ENCODE assay signal across 19 cellular contexts in the genomic region with DNA sequence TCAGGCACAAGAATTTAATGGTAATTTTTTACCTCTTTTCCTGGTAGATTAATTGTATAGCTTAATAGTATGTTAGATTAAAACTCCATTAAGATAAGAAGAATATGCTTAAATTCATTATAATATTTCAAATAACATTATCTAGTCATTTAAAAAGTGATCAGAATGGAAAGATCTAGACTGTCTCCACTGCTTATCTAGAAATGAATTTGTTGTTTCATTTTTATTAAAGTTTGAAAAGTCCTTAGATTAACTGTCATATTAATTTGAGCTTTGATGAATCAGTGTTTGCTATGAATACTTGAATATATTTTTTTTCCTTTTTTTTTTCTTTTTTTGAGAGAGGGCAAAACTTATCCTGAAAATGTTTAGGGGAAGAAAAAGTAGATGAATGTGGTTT.
DNase-seq lines count a peak whose midpoint lies in the region; ATAC-seq, FAIRE-seq and TF ChIP-seq lines count a peak whose summit lies in the region.
"Had no signal": no experiment of that assay in that cellular context is flagged by ENCODE, and none has a peak within 500 bp of the region (broad histone marks: within the 10 kb centered on the region; RNA-seq: fewer than 3 reads in every experiment).

No MANE protein-coding gene starts in this region.

- H3K4me1 ChIP-seq in HUES6 (ENCODE audit: control insufficient read depth, insufficient read depth, low read length) = peaks cover 13% of the 10 kb centered on the region
- peaks cover 39% of the 10 kb centered on the region for H3K4me1 ChIP-seq in astrocyte (ENCODE audit: insufficient read depth, low read length)
- no peaks in the 10 kb centered on the region for H3K4me1 ChIP-seq in mesenchymal stem cell (ENCODE audit: control insufficient read depth, insufficient read depth, low read depth, low read length)
- peaks cover 11% of the 10 kb centered on the region for H3K4me1 ChIP-seq in stomach smooth muscle (ENCODE audit: control insufficient read depth, insufficient read depth, low read length)
- H3K4me1 ChIP-seq: right lobe of liver had no signal

- H4K20me1 ChIP-seq in astrocyte (ENCODE audit: insufficient read depth, low read length) = no peaks in the 10 kb centered on the region
- H4K20me1 ChIP-seq: BLaER1 treated with 17β-estradiol and CSF1 and Interleukin-3, amounts not matched to agents 10 nM and 100 nM had no signal

- H3K18ac ChIP-seq in mesenchymal stem cell (ENCODE audit: low read depth in 1 of 2, low read length in 2 of 2) = no peak overlapping the region

- H2AK5ac ChIP-seq in mesenchymal stem cell (ENCODE audit: low read length, severe bottlenecking) = no peak overlapping the region

- H3K4ac ChIP-seq in mesenchymal stem cell (ENCODE audit: low read depth in 1 of 2, low read length in 2 of 2) = no peak overlapping the region

- no peak overlapping the region for H4K91ac ChIP-seq in mesenchymal stem cell (ENCODE audit: low read length)

- no peaks in the 10 kb centered on the region for H3K36me3 Mint-ChIP-seq in astrocyte (ENCODE audit: low read depth, unreplicated experiment)
- H3K36me3 Mint-ChIP-seq in natural killer cell treated with Interleukin-12 subunit alpha and Interleukin-12 subunit beta and Interleukin-15 and Interleukin-18, amount 100 ng/mL, for 72 hours = no peaks in the 10 kb centered on the region
- H3K36me3 Mint-ChIP-seq: stimulated activated naive B cell treated with anti-CD40 and anti-IgM and Interleukin-4, amounts not matched to agents 10 μg/mL and 1 μg/mL and 100 μg/mL, for 72 hours had no signal

- H3K9me3 ChIP-seq in HUES6 (ENCODE audit: control insufficient read depth, insufficient read depth, low read depth, low read length) (no peaks in the 10 kb centered on the region; the same call in 1 of the 2 replicates), astrocyte (ENCODE audit: insufficient read depth, low read depth, low read length) (no peaks in the 10 kb centered on the region), mesenchymal stem cell (ENCODE audit: control insufficient read depth, low read length) (no peaks in the 10 kb centered on the region), stomach smooth muscle (ENCODE audit: control insufficient read depth in 2 of 2, low read length in 2 of 2) (no peaks in the 10 kb centered on the region)
- H3K9me3 ChIP-seq: BLaER1 treated with 17β-estradiol and CSF1 and Interleukin-3, amounts not matched to agents 10 nM and 100 nM; right lobe of liver had no signal

- no peak overlapping the region for H2BK12ac ChIP-seq in mesenchymal stem cell (ENCODE audit: low read length in 2 of 2)

- no peaks in the 10 kb centered on the region for H3K79me1 ChIP-seq in mesenchymal stem cell (replicated peaks; ENCODE audit: low read length, poor library complexity, severe bottlenecking)

- ATAC-seq in HG03342 (IDR thresholded peaks at IDR 0.05; ENCODE audit: unreplicated experiment) (no peak), HG02973 (IDR thresholded peaks at IDR 0.05; ENCODE audit: unreplicated experiment) (no peak)
- ATAC-seq in natural killer cell treated with Interleukin-12 subunit alpha and Interleukin-12 subunit beta and Interleukin-15 and Interleukin-18, amount 100 ng/mL, for 72 hours = no peak

- H3K79me2 ChIP-seq in astrocyte (ENCODE audit: insufficient read depth, low read length) = no peaks in the 10 kb centered on the region

- peak overlapping the region; percentile 77 for H2AFZ ChIP-seq in astrocyte (ENCODE audit: low read depth, low read length)
- no peak overlapping the region for H2AFZ ChIP-seq in mesenchymal stem cell (ENCODE audit: low read depth, low read length)

- H4K8ac ChIP-seq in mesenchymal stem cell (ENCODE audit: low read length) = no peak overlapping the region

- H3K4me2 ChIP-seq in astrocyte (ENCODE audit: low read length) = no peak overlapping the region
- no peak overlapping the region for H3K4me2 ChIP-seq in mesenchymal stem cell (ENCODE audit: low read length, poor library complexity, severe bottlenecking)

- H2BK120ac ChIP-seq in mesenchymal stem cell (ENCODE audit: low read depth, low read length) = no peak overlapping the region

- H3K36me3 ChIP-seq in HUES6 (ENCODE audit: control insufficient read depth, insufficient read depth, low read length) = no peaks in the 10 kb centered on the region
- no peaks in the 10 kb centered on the region for H3K36me3 ChIP-seq in astrocyte (ENCODE audit: insufficient read depth, low read length)
- H3K36me3 ChIP-seq in mesenchymal stem cell (ENCODE audit: control insufficient read depth in 1 of 2, insufficient read depth in 2 of 2, low read depth in 1 of 2, low read length in 2 of 2) = no peaks in the 10 kb centered on the region
- no peaks in the 10 kb centered on the region for H3K36me3 ChIP-seq in stomach smooth muscle (ENCODE audit: control insufficient read depth in 2 of 2, insufficient read depth in 2 of 2, low read length in 2 of 2)
- H3K36me3 ChIP-seq: adrenal gland; BLaER1 treated with 17β-estradiol and CSF1 and Interleukin-3, amounts not matched to agents 10 nM and 100 nM; right lobe of liver had no signal

- peak; percentile 23 for FAIRE-seq in astrocyte (lab: Jason Lieb, UNC)
- FAIRE-seq: HepG2 had no signal

- DNase-seq in astrocyte (ENCODE audit: low read depth) (no peak), mesenchymal stem cell (no peak), NCI-H1092 treated with DMSO at 0.1 percent for 48 hours (lab: John Stamatoyannopoulos, UW) (no peak)
- DNase-seq in natural killer cell treated with Interleukin-12 subunit alpha and Interleukin-12 subunit beta and Interleukin-15 and Interleukin-18, amount 100 ng/mL, for 72 hours (ENCODE audit: low spot score) = no peak
- DNase-seq: activated CD4-positive, alpha-beta T cell treated with anti-CD3 and anti-CD28 coated beads, Interleukin-2, amount 10 ng/mL, durations not matched to agents 24 days and 14 days; cortex of kidney; DMS79; NCI-H2171; NK-92 treated with Interleukin-12 subunit alpha and Interleukin-12 subunit beta, amount 100 ng/mL, for 24 hours; stimulated activated naive B cell treated with anti-CD40 and anti-IgM and Interleukin-4, amounts not matched to agents 10 μg/mL and 1 μg/mL and 100 μg/mL, for 72 hours; T1000 had no signal

- no peak overlapping the region for H2BK15ac ChIP-seq in mesenchymal stem cell (ENCODE audit: low read depth, poor library complexity, severe bottlenecking)

- H3K23ac ChIP-seq in mesenchymal stem cell (ENCODE audit: low read length in 2 of 2) = no peak overlapping the region

- H3K4me1 Mint-ChIP-seq in astrocyte (ENCODE audit: low read depth, unreplicated experiment) = peaks cover 45% of the 10 kb centered on the region
- H3K4me1 Mint-ChIP-seq in natural killer cell treated with Interleukin-12 subunit alpha and Interleukin-12 subunit beta and Interleukin-15 and Interleukin-18, amount 100 ng/mL, for 72 hours (ENCODE audit: low read depth in 2 of 2) = no peaks in the 10 kb centered on the region
- H3K4me1 Mint-ChIP-seq: activated CD4-positive, alpha-beta T cell treated with anti-CD3 and anti-CD28 coated beads, Interleukin-2, amount 10 ng/mL, durations not matched to agents 24 days and 14 days had no signal

- TF ChIP-seq CTCF in astrocyte (IDR thresholded peaks at IDR 0.05; ENCODE audit: insufficient read depth, low read depth, low read length) = no peak

- H3K4me3 Mint-ChIP-seq in astrocyte (ENCODE audit: unreplicated experiment) = no peak overlapping the region
- H3K4me3 Mint-ChIP-seq in natural killer cell treated with Interleukin-12 subunit alpha and Interleukin-12 subunit beta and Interleukin-15 and Interleukin-18, amount 100 ng/mL, for 72 hours = no peak overlapping the region
- H3K4me3 Mint-ChIP-seq: activated CD4-positive, alpha-beta T cell treated with anti-CD3 and anti-CD28 coated beads, Interleukin-2, amount 10 ng/mL, durations not matched to agents 24 days and 14 days; stimulated activated naive B cell treated with anti-CD40 and anti-IgM and Interleukin-4, amounts not matched to agents 10 μg/mL and 1 μg/mL and 100 μg/mL, for 72 hours had no signal

- H3K27ac ChIP-seq in HUES6 (ENCODE audit: low read depth, low read length) (peak overlapping the region; percentile 40; the same call in 1 of the 2 replicates), astrocyte (ENCODE audit: low read depth, low read length) (peak overlapping the region; percentile 71), mesenchymal stem cell (ENCODE audit: low read length, poor library complexity, severe bottlenecking) (no peak overlapping the region), stomach smooth muscle (ENCODE audit: low read length) (peak overlapping the region; percentile 72)
- H3K27ac ChIP-seq: BLaER1 treated with 17β-estradiol and CSF1 and Interleukin-3, amounts not matched to agents 10 nM and 100 nM had no signal

- H3K9me3 Mint-ChIP-seq in astrocyte (ENCODE audit: unreplicated experiment) = no peaks in the 10 kb centered on the region
- no peaks in the 10 kb centered on the region for H3K9me3 Mint-ChIP-seq in natural killer cell treated with Interleukin-12 subunit alpha and Interleukin-12 subunit beta and Interleukin-15 and Interleukin-18, amount 100 ng/mL, for 72 hours
- H3K9me3 Mint-ChIP-seq: activated CD4-positive, alpha-beta T cell treated with anti-CD3 and anti-CD28 coated beads, Interleukin-2, amount 10 ng/mL, durations not matched to agents 24 days and 14 days; stimulated activated naive B cell treated with anti-CD40 and anti-IgM and Interleukin-4, amounts not matched to agents 10 μg/mL and 1 μg/mL and 100 μg/mL, for 72 hours had no signal

- H3K4me3 ChIP-seq in HUES6 (ENCODE audit: low read depth, low read length) (no peak overlapping the region), astrocyte (ENCODE audit: insufficient read depth, low read depth, low read length) (no peak overlapping the region), mesenchymal stem cell (ENCODE audit: insufficient read depth in 1 of 2, low read depth in 1 of 2, low read length in 2 of 2) (no peak overlapping the region), stomach smooth muscle (ENCODE audit: low read length in 2 of 2) (no peak overlapping the region)
- H3K4me3 ChIP-seq: adrenal gland; BLaER1 treated with 17β-estradiol and CSF1 and Interleukin-3, amounts not matched to agents 10 nM and 100 nM; right lobe of liver had no signal

- no peak overlapping the region for H3K9ac ChIP-seq in HUES6 (ENCODE audit: low read length)
- H3K9ac ChIP-seq in astrocyte (ENCODE audit: low read length) = peak overlapping the region; percentile 56
- H3K9ac ChIP-seq in mesenchymal stem cell (ENCODE audit: low read length) = peak overlapping the region; percentile 86
- peak overlapping the region in 1 of 2 donors; percentile 30 for H3K9ac ChIP-seq in stomach smooth muscle (ENCODE audit: low read length in 2 of 2)
- H3K9ac ChIP-seq: BLaER1 treated with 17β-estradiol and CSF1 and Interleukin-3, amounts not matched to agents 10 nM and 100 nM had no signal

- peak overlapping the region; percentile 96 for H3K27ac Mint-ChIP-seq in astrocyte (ENCODE audit: unreplicated experiment)
- H3K27ac Mint-ChIP-seq in natural killer cell treated with Interleukin-12 subunit alpha and Interleukin-12 subunit beta and Interleukin-15 and Interleukin-18, amount 100 ng/mL, for 72 hours = no peak overlapping the region
- H3K27ac Mint-ChIP-seq: activated CD4-positive, alpha-beta T cell treated with anti-CD3 and anti-CD28 coated beads, Interleukin-2, amount 10 ng/mL, durations not matched to agents 24 days and 14 days; stimulated activated naive B cell treated with anti-CD40 and anti-IgM and Interleukin-4, amounts not matched to agents 10 μg/mL and 1 μg/mL and 100 μg/mL, for 72 hours had no signal

- H2BK5ac ChIP-seq in mesenchymal stem cell (ENCODE audit: low read depth, low read length, poor library complexity, severe bottlenecking) = no peak overlapping the region

- H3K27me3 ChIP-seq in HUES6 (ENCODE audit: control insufficient read depth, insufficient read depth, low read length) (no peaks in the 10 kb centered on the region), astrocyte (ENCODE audit: insufficient read depth, low read length) (no peaks in the 10 kb centered on the region), mesenchymal stem cell (ENCODE audit: control insufficient read depth in 1 of 2, insufficient read depth in 1 of 2, low read length in 2 of 2) (no peaks in the 10 kb centered on the region), stomach smooth muscle (ENCODE audit: control insufficient read depth in 1 of 2, insufficient read depth in 2 of 2, low read length in 2 of 2) (no peaks in the 10 kb centered on the region)
- H3K27me3 ChIP-seq: adrenal gland; BLaER1 treated with 17β-estradiol and CSF1 and Interleukin-3, amounts not matched to agents 10 nM and 100 nM; right lobe of liver had no signal

- H3K14ac ChIP-seq in mesenchymal stem cell (ENCODE audit: low read length in 2 of 2) = no peak overlapping the region

- no peaks in the 10 kb centered on the region for H3K27me3 Mint-ChIP-seq in astrocyte (ENCODE audit: low read depth, unreplicated experiment)
- H3K27me3 Mint-ChIP-seq in natural killer cell treated with Interleukin-12 subunit alpha and Interleukin-12 subunit beta and Interleukin-15 and Interleukin-18, amount 100 ng/mL, for 72 hours = no peaks in the 10 kb centered on the region
- H3K27me3 Mint-ChIP-seq: activated CD4-positive, alpha-beta T cell treated with anti-CD3 and anti-CD28 coated beads, Interleukin-2, amount 10 ng/mL, durations not matched to agents 24 days and 14 days; stimulated activated naive B cell treated with anti-CD40 and anti-IgM and Interleukin-4, amounts not matched to agents 10 μg/mL and 1 μg/mL and 100 μg/mL, for 72 hours had no signal
